Comparison of ENCODE assay signal across 10 cellular contexts in the genomic region with DNA sequence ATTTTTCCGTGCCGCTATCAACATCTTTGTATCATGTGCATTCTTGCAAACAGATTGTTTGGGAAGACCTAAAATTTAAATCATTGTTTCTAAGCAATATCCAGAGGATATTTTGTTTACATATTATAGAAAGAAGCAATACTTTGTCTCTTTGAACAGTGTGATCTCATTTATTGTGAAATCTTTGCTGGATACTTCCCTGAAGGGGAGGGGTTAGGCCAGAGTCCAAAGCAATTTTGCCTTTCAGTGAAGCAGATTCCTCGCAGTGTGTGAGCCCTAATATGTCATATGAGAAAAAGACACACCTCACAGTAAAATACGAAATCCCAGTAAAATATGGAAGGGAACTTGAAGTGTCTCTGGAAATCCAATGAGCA.
DNase-seq lines count a peak whose midpoint lies in the region; ATAC-seq and TF ChIP-seq lines count a peak whose summit lies in the region.
"Had no signal": no experiment of that assay in that cellular context is flagged by ENCODE, and none has a peak within 500 bp of the region (broad histone marks: within the 10 kb centered on the region; RNA-seq: fewer than 3 reads in every experiment).

No MANE protein-coding gene starts in this region.

- peak; percentile 50 for DNase-seq in MV-4-11 (lab: John Stamatoyannopoulos, UW)
- DNase-seq in mucosa of descending colon, result peak in 2 of 3 donors; percentile 37 to 78
- DNase-seq in upper lobe of left lung, result peak in 1 of 2 donors; percentile 28
- DNase-seq in GM13976 (ENCODE audit: low spot score), result no peak
- no peak for DNase-seq in NCI-H526 treated with DMSO at 0.1 percent for 48 hours (lab: John Stamatoyannopoulos, UW)
- no peak for DNase-seq in ecto neural progenitor cell (ENCODE audit: low spot score)
- DNase-seq: nephron progenitor cell; stimulated activated naive B cell treated with anti-CD40 and anti-IgM and Interleukin-4, amounts not matched to agents 10 μg/mL and 1 μg/mL and 100 μg/mL, for 72 hours had no signal

- H3K4me3 ChIP-seq in duodenal mucosa (ENCODE audit: low read depth in 1 of 2, low read length in 2 of 2) (peak overlapping the region; percentile 26 to 64), mucosa of descending colon (no peak overlapping the region), upper lobe of left lung (peak overlapping the region in 1 of 4 donors; percentile 25)
- H3K4me3 ChIP-seq: cardiac muscle cell had no signal

- no peak for TF ChIP-seq CTCF in mucosa of descending colon (IDR thresholded peaks at IDR 0.05)
- no peak for TF ChIP-seq CTCF in upper lobe of left lung (IDR thresholded peaks at IDR 0.05)
- no peak for TF ChIP-seq CTCF in GM13976 (IDR thresholded peaks at IDR 0.05; ENCODE audit: borderline replicate concordance, control extremely low read depth, extremely low read depth, insufficient read depth, missing control alignments)

- TF ChIP-seq EP300 in upper lobe of left lung (IDR thresholded peaks at IDR 0.05), result no peak

- intact Hi-C loops in mucosa of descending colon (cut with DNase I, micrococcal nuclease), result no loop called here

- ATAC-seq in mucosa of descending colon (peak; percentile 97), upper lobe of left lung (ENCODE audit: low FRiP score in 2 of 2) (peak; percentile 80 to 91)
- ATAC-seq: stimulated activated naive B cell treated with anti-CD40 and anti-IgM and Interleukin-4, amounts not matched to agents 10 μg/mL and 1 μg/mL and 100 μg/mL, for 72 hours had no signal

- in situ Hi-C loops in GM13976 (cut with MboI; ENCODE audit: low sequenced_read_pairs, unreplicated experiment), result no loop called here

- no peaks in the 10 kb centered on the region for H3K27me3 ChIP-seq in duodenal mucosa (ENCODE audit: control insufficient read depth in 1 of 2, insufficient read depth in 2 of 2, low read length in 2 of 2)
- no peaks in the 10 kb centered on the region for H3K27me3 ChIP-seq in upper lobe of left lung
- H3K27me3 ChIP-seq: cardiac muscle cell had no signal

- H3K27ac ChIP-seq in duodenal mucosa (ENCODE audit: low read depth, low read length) (peak overlapping the region; percentile 15), upper lobe of left lung (peak overlapping the region; percentile 47 to 73 (median 60))
- H3K27ac ChIP-seq: cardiac muscle cell had no signal

- WGBS in upper lobe of left lung, 2 donors, result 70 to 76% methylated on average over 4 of the region's 4 CpGs

- H3K9ac ChIP-seq in duodenal mucosa (ENCODE audit: low read depth in 1 of 2, low read length in 2 of 2), result peak overlapping the region in 1 of 2 donors; percentile 36

- no peaks in the 10 kb centered on the region for H3K36me3 ChIP-seq in duodenal mucosa (ENCODE audit: control insufficient read depth in 1 of 2, insufficient read depth in 2 of 2, low read length in 2 of 2)
- peaks cover 3% of the 10 kb centered on the region for H3K36me3 ChIP-seq in mucosa of descending colon (ENCODE audit: low read depth)
- no peaks in the 10 kb centered on the region for H3K36me3 ChIP-seq in upper lobe of left lung
- H3K36me3 ChIP-seq: cardiac muscle cell had no signal

- H3K4me1 ChIP-seq in duodenal mucosa (ENCODE audit: control insufficient read depth in 1 of 2, insufficient read depth in 2 of 2, low read length in 2 of 2) (no peaks in the 10 kb centered on the region), mucosa of descending colon (ENCODE audit: low read depth) (peaks cover 4% of the 10 kb centered on the region), upper lobe of left lung (peaks cover 0 to 5% (median 0%) of the 10 kb centered on the region in 4 donors)

- TF ChIP-seq POLR2A in upper lobe of left lung (IDR thresholded peaks at IDR 0.05), result no peak

- no peaks in the 10 kb centered on the region for H3K9me3 ChIP-seq in duodenal mucosa (ENCODE audit: control insufficient read depth in 1 of 2, low read length in 2 of 2)
- H3K9me3 ChIP-seq in mucosa of descending colon, result no peaks in the 10 kb centered on the region
- no peaks in the 10 kb centered on the region for H3K9me3 ChIP-seq in upper lobe of left lung

Comparison
In these comparisons a context has a peak if more than half of its experiments do, and no peak if none do; other contexts are left out.
1. DNase-seq: peak in MV-4-11 (single experiment) and mucosa of descending colon (2 of 3); none in GM13976 (single experiment), NCI-H526 treated with DMSO at 0.1 percent for 48 hours (single experiment) and ecto neural progenitor cell (single experiment).